ENCODE assay signal across 2 cellular contexts in genomic region chr22:32088121-32088520, GRCh38. TPM values are rescaled to one million over a fixed set of nuclear protein-coding genes. Genes with fewer than 3 reads are reported as not detected.
"Had no signal": no experiment of that assay in that cellular context is flagged by ENCODE, and none has a peak within 500 bp of the region (broad histone marks: within the 10 kb centered on the region; RNA-seq: fewer than 3 reads in every experiment).

No MANE protein-coding gene starts in this region.

RNA-seq across cellular contexts. Expression of gene SLC5A1, which starts 45.1 kb away (rescaled TPM):
- total RNA-seq: G401, GM12878 had no signal
